In the genomic region with DNA sequence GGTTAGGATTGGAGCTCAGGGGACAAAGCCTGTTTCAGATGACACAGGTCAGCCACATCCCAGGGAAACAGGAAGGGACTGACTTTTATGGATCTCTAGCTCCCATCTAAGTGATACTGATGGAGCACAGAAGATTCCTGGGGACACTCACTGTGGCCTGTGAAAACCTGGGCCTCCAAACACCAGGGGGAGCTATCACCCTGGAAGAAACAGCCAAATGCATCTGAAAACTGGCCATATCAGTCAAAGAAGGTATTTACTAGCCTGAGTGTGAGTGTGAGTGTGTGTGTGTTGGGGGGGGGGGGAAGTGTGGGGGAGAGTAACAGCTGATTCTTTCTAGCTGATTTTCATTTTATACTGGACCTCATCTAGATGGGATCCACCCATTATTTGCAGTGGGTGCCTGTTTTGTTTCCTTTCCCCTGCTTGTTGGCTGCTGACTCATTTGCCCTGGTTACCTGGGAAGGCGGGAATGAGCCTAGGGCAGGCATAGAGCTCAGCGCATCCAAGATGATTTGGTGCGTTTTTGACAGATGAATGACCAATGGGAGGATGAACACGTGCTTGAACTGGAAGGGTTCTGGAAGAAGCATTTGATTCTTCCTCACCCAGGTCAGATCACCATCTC, we compare ENCODE assay signal across 9 cellular contexts.
DNase-seq lines count a peak whose midpoint lies in the region; ATAC-seq, FAIRE-seq and TF ChIP-seq lines count a peak whose summit lies in the region.
"Had no signal": no experiment of that assay in that cellular context is flagged by ENCODE, and none has a peak within 500 bp of the region (broad histone marks: within the 10 kb centered on the region; RNA-seq: fewer than 3 reads in every experiment).

No MANE protein-coding gene starts in this region.

- no peak overlapping the region for H3K4me3 ChIP-seq in keratinocyte (ENCODE audit: control insufficient read depth in 2 of 3, extremely low read depth in 1 of 3, insufficient read depth in 2 of 3, low read depth in 1 of 3, low read length in 3 of 3)
- no peak overlapping the region for H3K4me3 ChIP-seq in stomach
- H3K4me3 ChIP-seq: SJSA1 had no signal

- H3K9me1 ChIP-seq in keratinocyte (ENCODE audit: control insufficient read depth, extremely low read depth, insufficient read depth, low read length): no peaks in the 10 kb centered on the region

- intact Hi-C loops in stomach (cut with DNase I; ENCODE audit: low total_unique reads): no loop called here

- ATAC-seq in GM19372 (IDR thresholded peaks at IDR 0.05; ENCODE audit: low read depth, unreplicated experiment): peak; percentile 59

- H3K27ac ChIP-seq in keratinocyte (ENCODE audit: control insufficient read depth, insufficient read depth, low read length): no peak overlapping the region
- H3K27ac ChIP-seq in stomach: no peak overlapping the region
- H3K27ac ChIP-seq: SJSA1 had no signal

- no peak overlapping the region for H3K9ac ChIP-seq in keratinocyte (ENCODE audit: control insufficient read depth, extremely low read depth, insufficient read depth, low read length)

- TF ChIP-seq CTCF in keratinocyte (optimal IDR thresholded peaks at IDR 0.05 in 1 of 3, IDR thresholded peaks at IDR 0.05 in 1 of 3, conservative IDR thresholded peaks at IDR 0.05 in 1 of 3; ENCODE audit: extremely low read depth in 1 of 3, insufficient read depth in 2 of 3, low read length in 3 of 3): peak; percentile 41 to 64 (median 54)
- TF ChIP-seq CTCF in stomach (IDR thresholded peaks at IDR 0.05): peak in 5 of 7 experiments; percentile 41 to 76 (median 64)

- no peaks in the 10 kb centered on the region for H3K27me3 ChIP-seq in keratinocyte (ENCODE audit: control insufficient read depth, extremely low read depth, insufficient read depth, low read length)
- H3K27me3 ChIP-seq in stomach: peaks cover 0 to 36% (median 9%) of the 10 kb centered on the region in 3 donors
- H3K27me3 ChIP-seq: SJSA1 had no signal

- no peak for FAIRE-seq in keratinocyte (lab: Jason Lieb, UNC)

- H4K20me1 ChIP-seq in keratinocyte (ENCODE audit: control insufficient read depth, extremely low read depth, insufficient read depth, low read length): no peaks in the 10 kb centered on the region

- H2AFZ ChIP-seq in keratinocyte (ENCODE audit: control insufficient read depth, low read length): no peak overlapping the region

- DNase-seq in COLO668 (lab: John Stamatoyannopoulos, UW; ENCODE audit: unreplicated experiment) (peak; percentile 53), NCI-H2196 (lab: John Stamatoyannopoulos, UW; ENCODE audit: unreplicated experiment) (peak; percentile 36), amygdala (lab: John Stamatoyannopoulos, UW) (peak in 31 of 56 donors; percentile 17 to 82 (median 40)), keratinocyte (ENCODE audit: low read depth, low spot score) (no peak), stomach (peak; percentile 67), NOMO-1 treated with DMSO at 0.1 percent for 48 hours (lab: John Stamatoyannopoulos, UW; ENCODE audit: unreplicated experiment) (no peak), NCI-H2227 (lab: John Stamatoyannopoulos, UW; ENCODE audit: unreplicated experiment) (no peak)

- H3K4me1 ChIP-seq in keratinocyte (ENCODE audit: control insufficient read depth, extremely low read depth, insufficient read depth, low read length) (no peaks in the 10 kb centered on the region), stomach (no peaks in the 10 kb centered on the region)
- H3K4me1 ChIP-seq: SJSA1 had no signal

- 45 to 74% (median 56%) methylated on average over 4 of the region's 4 CpGs for WGBS in stomach, 5 donors

- no peak for TF ChIP-seq POLR2A in stomach (IDR thresholded peaks at IDR 0.05)

- H3K36me3 ChIP-seq in keratinocyte (ENCODE audit: control insufficient read depth in 2 of 2, extremely low read depth in 1 of 2, insufficient read depth in 2 of 2, low read length in 2 of 2) (no peaks in the 10 kb centered on the region), stomach (no peaks in the 10 kb centered on the region)
- H3K36me3 ChIP-seq: SJSA1 had no signal

- dilution Hi-C loops in keratinocyte (cut with MboI; ENCODE audit: extremely low pct_ligation_motif_present, low sequenced_read_pairs): no loop called here

- no peaks in the 10 kb centered on the region for H3K79me2 ChIP-seq in keratinocyte (ENCODE audit: control insufficient read depth, insufficient read depth, low read length)

- H3K9me3 ChIP-seq in keratinocyte (ENCODE audit: control insufficient read depth, low read depth, low read length): no peaks in the 10 kb centered on the region
- H3K9me3 ChIP-seq in stomach: no peaks in the 10 kb centered on the region
- H3K9me3 ChIP-seq: SJSA1 had no signal

- TF ChIP-seq EP300 in stomach (IDR thresholded peaks at IDR 0.05): no peak

- H3K4me2 ChIP-seq in keratinocyte (ENCODE audit: control insufficient read depth, extremely low read depth, insufficient read depth, low read depth, low read length): no peak overlapping the region

Comparison
In these comparisons a context has a peak if more than half of its experiments do, and no peak if none do; other contexts are left out.
1. DNase-seq: peak in COLO668 (single experiment), NCI-H2196 (single experiment), amygdala (31 of 56) and stomach (single experiment); none in keratinocyte (single experiment), NOMO-1 treated with DMSO at 0.1 percent for 48 hours (single experiment) and NCI-H2227 (single experiment).